Comparison of ENCODE assay signal across 1 cellular context in the genomic region with DNA sequence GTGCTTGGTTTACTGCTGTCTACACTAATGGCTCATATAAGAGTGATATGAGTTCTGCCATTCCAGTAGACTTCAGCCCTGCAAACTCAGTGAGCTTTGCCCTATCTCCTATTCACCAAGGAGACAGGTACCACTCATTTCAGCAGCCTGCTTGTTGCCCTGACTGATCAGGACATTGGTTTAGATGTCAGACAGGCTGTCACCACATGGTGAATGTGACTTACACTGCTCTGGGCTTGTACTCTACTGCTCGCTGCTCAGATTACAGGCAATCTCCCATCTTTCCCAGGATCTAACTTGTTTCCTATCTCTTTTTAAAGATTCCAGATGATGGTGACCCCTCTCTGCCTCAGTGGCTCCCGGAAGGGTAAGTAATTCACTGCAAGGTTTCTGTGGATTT.
TF ChIP-seq lines count a peak whose summit lies in the region.

No MANE protein-coding gene starts in this region.

TF ChIP-seq in SK-N-SH, 30 proteins besides CTCF, POLR2A, EP300 and RAD21:
- TF ChIP-seq POLR2AphosphoS5 (IDR thresholded peaks at IDR 0.05; ENCODE audit: low read depth, low read length) (no peak), JUND (IDR thresholded peaks at IDR 0.05) (no peak), RCOR1 (IDR thresholded peaks at IDR 0.05; ENCODE audit: low read length) (no peak), GABPA (IDR thresholded peaks at IDR 0.05; ENCODE audit: low read depth) (no peak), MEF2A (IDR thresholded peaks at IDR 0.05; ENCODE audit: borderline replicate concordance, low read depth) (no peak), SIN3A (IDR thresholded peaks at IDR 0.05; ENCODE audit: borderline replicate concordance, low read depth, low read length) (no peak), FOSL2 (IDR thresholded peaks at IDR 0.05; ENCODE audit: borderline replicate concordance, low read depth) (no peak), SMC3 (IDR thresholded peaks at IDR 0.05; ENCODE audit: low read depth, low read length) (no peak), NFIC (IDR thresholded peaks at IDR 0.05; ENCODE audit: borderline replicate concordance) (no peak), TAF1 (IDR thresholded peaks at IDR 0.05; ENCODE audit: borderline replicate concordance, low read depth, low read length) (no peak)
- TF ChIP-seq, protein P1, sequence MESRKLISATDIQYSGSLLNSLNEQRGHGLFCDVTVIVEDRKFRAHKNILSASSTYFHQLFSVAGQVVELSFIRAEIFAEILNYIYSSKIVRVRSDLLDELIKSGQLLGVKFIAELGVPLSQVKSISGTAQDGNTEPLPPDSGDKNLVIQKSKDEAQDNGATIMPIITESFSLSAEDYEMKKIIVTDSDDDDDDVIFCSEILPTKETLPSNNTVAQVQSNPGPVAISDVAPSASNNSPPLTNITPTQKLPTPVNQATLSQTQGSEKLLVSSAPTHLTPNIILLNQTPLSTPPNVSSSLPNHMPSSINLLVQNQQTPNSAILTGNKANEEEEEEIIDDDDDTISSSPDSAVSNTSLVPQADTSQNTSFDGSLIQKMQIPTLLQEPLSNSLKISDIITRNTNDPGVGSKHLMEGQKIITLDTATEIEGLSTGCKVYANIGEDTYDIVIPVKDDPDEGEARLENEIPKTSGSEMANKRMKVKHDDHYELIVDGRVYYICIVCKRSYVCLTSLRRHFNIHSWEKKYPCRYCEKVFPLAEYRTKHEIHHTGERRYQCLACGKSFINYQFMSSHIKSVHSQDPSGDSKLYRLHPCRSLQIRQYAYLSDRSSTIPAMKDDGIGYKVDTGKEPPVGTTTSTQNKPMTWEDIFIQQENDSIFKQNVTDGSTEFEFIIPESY (IDR thresholded peaks at IDR 0.05; ENCODE audit: borderline replicate concordance, low read depth), result no peak
- TF ChIP-seq, protein P2, sequence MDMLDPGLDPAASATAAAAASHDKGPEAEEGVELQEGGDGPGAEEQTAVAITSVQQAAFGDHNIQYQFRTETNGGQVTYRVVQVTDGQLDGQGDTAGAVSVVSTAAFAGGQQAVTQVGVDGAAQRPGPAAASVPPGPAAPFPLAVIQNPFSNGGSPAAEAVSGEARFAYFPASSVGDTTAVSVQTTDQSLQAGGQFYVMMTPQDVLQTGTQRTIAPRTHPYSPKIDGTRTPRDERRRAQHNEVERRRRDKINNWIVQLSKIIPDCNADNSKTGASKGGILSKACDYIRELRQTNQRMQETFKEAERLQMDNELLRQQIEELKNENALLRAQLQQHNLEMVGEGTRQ (IDR thresholded peaks at IDR 0.05; ENCODE audit: borderline replicate concordance, low read depth, low read length), result no peak
- TF ChIP-seq, protein P3, sequence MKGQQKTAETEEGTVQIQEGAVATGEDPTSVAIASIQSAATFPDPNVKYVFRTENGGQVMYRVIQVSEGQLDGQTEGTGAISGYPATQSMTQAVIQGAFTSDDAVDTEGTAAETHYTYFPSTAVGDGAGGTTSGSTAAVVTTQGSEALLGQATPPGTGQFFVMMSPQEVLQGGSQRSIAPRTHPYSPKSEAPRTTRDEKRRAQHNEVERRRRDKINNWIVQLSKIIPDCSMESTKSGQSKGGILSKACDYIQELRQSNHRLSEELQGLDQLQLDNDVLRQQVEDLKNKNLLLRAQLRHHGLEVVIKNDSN (IDR thresholded peaks at IDR 0.05; ENCODE audit: borderline replicate concordance, low read depth), result no peak
- TF ChIP-seq, protein P4, sequence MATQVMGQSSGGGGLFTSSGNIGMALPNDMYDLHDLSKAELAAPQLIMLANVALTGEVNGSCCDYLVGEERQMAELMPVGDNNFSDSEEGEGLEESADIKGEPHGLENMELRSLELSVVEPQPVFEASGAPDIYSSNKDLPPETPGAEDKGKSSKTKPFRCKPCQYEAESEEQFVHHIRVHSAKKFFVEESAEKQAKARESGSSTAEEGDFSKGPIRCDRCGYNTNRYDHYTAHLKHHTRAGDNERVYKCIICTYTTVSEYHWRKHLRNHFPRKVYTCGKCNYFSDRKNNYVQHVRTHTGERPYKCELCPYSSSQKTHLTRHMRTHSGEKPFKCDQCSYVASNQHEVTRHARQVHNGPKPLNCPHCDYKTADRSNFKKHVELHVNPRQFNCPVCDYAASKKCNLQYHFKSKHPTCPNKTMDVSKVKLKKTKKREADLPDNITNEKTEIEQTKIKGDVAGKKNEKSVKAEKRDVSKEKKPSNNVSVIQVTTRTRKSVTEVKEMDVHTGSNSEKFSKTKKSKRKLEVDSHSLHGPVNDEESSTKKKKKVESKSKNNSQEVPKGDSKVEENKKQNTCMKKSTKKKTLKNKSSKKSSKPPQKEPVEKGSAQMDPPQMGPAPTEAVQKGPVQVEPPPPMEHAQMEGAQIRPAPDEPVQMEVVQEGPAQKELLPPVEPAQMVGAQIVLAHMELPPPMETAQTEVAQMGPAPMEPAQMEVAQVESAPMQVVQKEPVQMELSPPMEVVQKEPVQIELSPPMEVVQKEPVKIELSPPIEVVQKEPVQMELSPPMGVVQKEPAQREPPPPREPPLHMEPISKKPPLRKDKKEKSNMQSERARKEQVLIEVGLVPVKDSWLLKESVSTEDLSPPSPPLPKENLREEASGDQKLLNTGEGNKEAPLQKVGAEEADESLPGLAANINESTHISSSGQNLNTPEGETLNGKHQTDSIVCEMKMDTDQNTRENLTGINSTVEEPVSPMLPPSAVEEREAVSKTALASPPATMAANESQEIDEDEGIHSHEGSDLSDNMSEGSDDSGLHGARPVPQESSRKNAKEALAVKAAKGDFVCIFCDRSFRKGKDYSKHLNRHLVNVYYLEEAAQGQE (IDR thresholded peaks at IDR 0.05; ENCODE audit: low read depth, low read length), result no peak
